ENCODE assay signal across 20 cellular contexts in genomic region chr14:95700221-95700976, GRCh38. TPM values are rescaled to one million over a fixed set of nuclear protein-coding genes. Genes with fewer than 3 reads are reported as not detected.
"Had no signal": no experiment of that assay in that cellular context is flagged by ENCODE, and none has a peak within 500 bp of the region (broad histone marks: within the 10 kb centered on the region; RNA-seq: fewer than 3 reads in every experiment).

No MANE protein-coding gene starts in this region.

- H3K36me3 ChIP-seq: lower lobe of right lung, neutrophil, right atrium auricular region had no signal

- H3K27ac Mint-ChIP-seq: activated naive CD4-positive, alpha-beta T cell treated with anti-CD3 and anti-CD28 coated beads, Interleukin-2, amount 10 ng/mL, durations not matched to agents 7 days and 5 days; activated T-helper 2 cell treated with anti-CD3 and anti-CD28 coated beads, Interferon-gamma antibody, Interleukin-2, Interleukin-4, amounts not matched to agents 10 μg/mL and 5 μg/mL and 100 μg/mL, durations not matched to agents 14 hours and 24 hours and 36 hours; T-helper 1 cell treated with Interleukin-12 subunit alpha and Interleukin-12 subunit beta and Interleukin-4 antibody, amounts not matched to agents 30 μg/mL and 1 μg/mL, for 36 hours had no signal

- H3K27ac ChIP-seq: hepatocyte, lower lobe of right lung, neutrophil, right atrium auricular region, testis had no signal

- H3K4me3 ChIP-seq: hepatocyte, lower lobe of right lung, right atrium auricular region, testis had no signal

- H3K36me3 Mint-ChIP-seq: activated naive CD4-positive, alpha-beta T cell treated with anti-CD3 and anti-CD28 coated beads, Interleukin-2, amount 10 ng/mL, durations not matched to agents 7 days and 5 days; brain had no signal

- H3K9me3 Mint-ChIP-seq: activated naive CD4-positive, alpha-beta T cell treated with anti-CD3 and anti-CD28 coated beads, Interleukin-2, amount 10 ng/mL, durations not matched to agents 7 days and 5 days; activated T-helper 2 cell treated with anti-CD3 and anti-CD28 coated beads, Interferon-gamma antibody, Interleukin-2, Interleukin-4, amounts not matched to agents 10 μg/mL and 5 μg/mL and 100 μg/mL, durations not matched to agents 14 hours and 24 hours and 36 hours; central memory CD8-positive, alpha-beta T cell; T-helper 1 cell treated with Interleukin-12 subunit alpha and Interleukin-12 subunit beta and Interleukin-4 antibody, amounts not matched to agents 30 μg/mL and 1 μg/mL, for 36 hours had no signal

- H3K4me3 Mint-ChIP-seq: activated naive CD4-positive, alpha-beta T cell treated with anti-CD3 and anti-CD28 coated beads, Interleukin-2, amount 10 ng/mL, durations not matched to agents 7 days and 5 days; brain; central memory CD8-positive, alpha-beta T cell; T-helper 1 cell treated with Interleukin-12 subunit alpha and Interleukin-12 subunit beta and Interleukin-4 antibody, amounts not matched to agents 30 μg/mL and 1 μg/mL, for 36 hours had no signal

- H3K27me3 ChIP-seq: right atrium auricular region, testis had no signal

- H3K9me3 ChIP-seq: lower lobe of right lung, neutrophil, right atrium auricular region, testis had no signal

- H3K4me2 ChIP-seq: hepatocyte had no signal

- H3K4me1 ChIP-seq: lower lobe of right lung, right atrium auricular region, testis had no signal

- H3K4me1 Mint-ChIP-seq: activated naive CD4-positive, alpha-beta T cell treated with anti-CD3 and anti-CD28 coated beads, Interleukin-2, amount 10 ng/mL, durations not matched to agents 7 days and 5 days; central memory CD8-positive, alpha-beta T cell had no signal

- H2AFZ ChIP-seq: hepatocyte had no signal

- H3K79me2 ChIP-seq: hepatocyte had no signal

- DNase-seq: activated CD4-positive, alpha-beta T cell treated with anti-CD3 and anti-CD28 coated beads, Interleukin-2, amount 50 U/mL, for 1 hour; activated CD4-positive, CD25-positive, alpha-beta regulatory T cell; activated naive CD4-positive, alpha-beta T cell treated with anti-CD3 and anti-CD28 coated beads, Interleukin-2, amount 10 ng/mL, durations not matched to agents 7 days and 5 days; amniotic stem cell; cortex of kidney; effector memory CD4-positive, alpha-beta T cell; lower lobe of right lung; midbrain; posterior cingulate gyrus; stimulated activated naive CD4-positive, alpha-beta T cell treated with Interleukin-2 at 50 U/mL for 16 hours; testis had no signal

RNA-seq across cellular contexts. Expression of gene TCL1A, which starts 13.5 kb away (rescaled TPM):
- total RNA-seq: activated CD8-positive, alpha-beta memory T cell treated with anti-CD3 and anti-CD28 coated beads for 36 hours; activated T-helper 2 cell treated with anti-CD3 and anti-CD28 coated beads, Interferon-gamma antibody, Interleukin-2, Interleukin-4, amounts not matched to agents 10 μg/mL and 5 μg/mL and 100 μg/mL, durations not matched to agents 14 hours and 24 hours and 36 hours; hepatocyte; lower lobe of right lung; ureter had no signal
- polyA plus RNA-seq: hepatocyte had no signal

RNA-seq across cellular contexts. Expression of gene TCL1B, which starts 14.2 kb away (rescaled TPM):
- total RNA-seq: activated CD8-positive, alpha-beta memory T cell treated with anti-CD3 and anti-CD28 coated beads for 36 hours; activated T-helper 2 cell treated with anti-CD3 and anti-CD28 coated beads, Interferon-gamma antibody, Interleukin-2, Interleukin-4, amounts not matched to agents 10 μg/mL and 5 μg/mL and 100 μg/mL, durations not matched to agents 14 hours and 24 hours and 36 hours; lower lobe of right lung; right atrium auricular region; ureter had no signal
- polyA plus RNA-seq: hepatocyte had no signal
